ENCODE assay signal across 1 cellular context in the genomic region with DNA sequence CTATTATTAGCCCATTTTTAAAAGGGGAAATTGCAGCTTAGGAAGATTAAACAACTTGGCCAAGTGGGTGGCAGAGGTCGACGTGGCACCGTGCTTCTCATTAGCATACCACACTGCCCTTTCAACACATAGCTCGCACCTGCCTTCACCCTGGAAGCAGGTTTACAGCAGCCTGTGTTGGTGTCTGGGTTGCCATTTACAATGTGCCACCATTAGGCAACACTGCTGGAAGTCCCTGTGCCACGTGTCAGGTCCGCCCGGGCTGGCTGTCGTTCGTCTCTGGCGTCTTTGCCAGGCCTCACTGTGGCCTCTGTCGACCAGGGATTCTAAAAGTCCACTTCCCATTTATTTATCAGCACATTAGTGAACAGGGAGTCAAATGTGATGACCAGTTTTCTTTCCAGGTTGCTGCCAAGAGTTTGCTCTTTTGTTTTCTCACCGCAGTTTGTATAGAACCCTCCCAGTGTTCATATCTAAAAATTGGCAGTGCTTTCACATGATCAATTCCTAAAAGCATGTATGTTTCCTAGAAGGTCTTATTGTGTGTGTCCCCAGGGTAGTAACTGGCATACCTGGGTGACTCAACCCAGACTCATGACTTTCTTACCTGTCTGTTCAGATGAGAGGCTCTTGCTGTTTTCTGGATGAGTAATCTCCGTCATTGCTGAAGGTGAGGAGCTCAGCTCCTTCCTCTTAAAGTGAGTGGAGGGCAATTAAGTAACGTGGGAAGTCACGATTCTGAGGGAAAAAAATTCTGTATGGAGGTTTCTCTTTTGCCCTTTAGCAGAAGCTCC.
TF ChIP-seq lines count a peak whose summit lies in the region.

No MANE protein-coding gene starts in this region.

TF ChIP-seq in HCT116, 20 proteins besides CTCF, POLR2A, EP300 and RAD21:
- TF ChIP-seq ZNF274 (IDR thresholded peaks at IDR 0.05; ENCODE audit: low read depth, low read length) (no peak), SRF (IDR thresholded peaks at IDR 0.05; ENCODE audit: low read depth) (peak; percentile 33; the same call in 1 of the 2 replicates), EGR1 (IDR thresholded peaks at IDR 0.05; ENCODE audit: low read depth) (no peak), JUND (IDR thresholded peaks at IDR 0.05) (peak; percentile 71), POLR2AphosphoS5 (IDR thresholded peaks at IDR 0.05; ENCODE audit: low read depth, low read length) (peak; percentile 18; the same call in 1 of the 2 replicates), CEBPB (IDR thresholded peaks at IDR 0.05; ENCODE audit: low read depth) (no peak), EZH2 (IDR thresholded peaks at IDR 0.05) (no peak), CBX3 (IDR thresholded peaks at IDR 0.05; ENCODE audit: low read depth) (0 out of 2 replicates have a peak, but pooled peaks have one; percentile 39), SIN3A (IDR thresholded peaks at IDR 0.05; ENCODE audit: low read depth) (no peak), YY1 (IDR thresholded peaks at IDR 0.05; ENCODE audit: extremely low read depth, insufficient replicate concordance, low read depth, low read length) (no peak), SP1 (IDR thresholded peaks at IDR 0.05; ENCODE audit: low read depth) (peak; percentile 52), FOSL1 (IDR thresholded peaks at IDR 0.05; ENCODE audit: low read depth) (peak; percentile 85), TCF7L2 (IDR thresholded peaks at IDR 0.05; ENCODE audit: borderline replicate concordance, extremely low read depth, insufficient read depth, insufficient read length) (no peak)
- TF ChIP-seq, protein P1, sequence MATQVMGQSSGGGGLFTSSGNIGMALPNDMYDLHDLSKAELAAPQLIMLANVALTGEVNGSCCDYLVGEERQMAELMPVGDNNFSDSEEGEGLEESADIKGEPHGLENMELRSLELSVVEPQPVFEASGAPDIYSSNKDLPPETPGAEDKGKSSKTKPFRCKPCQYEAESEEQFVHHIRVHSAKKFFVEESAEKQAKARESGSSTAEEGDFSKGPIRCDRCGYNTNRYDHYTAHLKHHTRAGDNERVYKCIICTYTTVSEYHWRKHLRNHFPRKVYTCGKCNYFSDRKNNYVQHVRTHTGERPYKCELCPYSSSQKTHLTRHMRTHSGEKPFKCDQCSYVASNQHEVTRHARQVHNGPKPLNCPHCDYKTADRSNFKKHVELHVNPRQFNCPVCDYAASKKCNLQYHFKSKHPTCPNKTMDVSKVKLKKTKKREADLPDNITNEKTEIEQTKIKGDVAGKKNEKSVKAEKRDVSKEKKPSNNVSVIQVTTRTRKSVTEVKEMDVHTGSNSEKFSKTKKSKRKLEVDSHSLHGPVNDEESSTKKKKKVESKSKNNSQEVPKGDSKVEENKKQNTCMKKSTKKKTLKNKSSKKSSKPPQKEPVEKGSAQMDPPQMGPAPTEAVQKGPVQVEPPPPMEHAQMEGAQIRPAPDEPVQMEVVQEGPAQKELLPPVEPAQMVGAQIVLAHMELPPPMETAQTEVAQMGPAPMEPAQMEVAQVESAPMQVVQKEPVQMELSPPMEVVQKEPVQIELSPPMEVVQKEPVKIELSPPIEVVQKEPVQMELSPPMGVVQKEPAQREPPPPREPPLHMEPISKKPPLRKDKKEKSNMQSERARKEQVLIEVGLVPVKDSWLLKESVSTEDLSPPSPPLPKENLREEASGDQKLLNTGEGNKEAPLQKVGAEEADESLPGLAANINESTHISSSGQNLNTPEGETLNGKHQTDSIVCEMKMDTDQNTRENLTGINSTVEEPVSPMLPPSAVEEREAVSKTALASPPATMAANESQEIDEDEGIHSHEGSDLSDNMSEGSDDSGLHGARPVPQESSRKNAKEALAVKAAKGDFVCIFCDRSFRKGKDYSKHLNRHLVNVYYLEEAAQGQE (IDR thresholded peaks at IDR 0.05; ENCODE audit: low read depth): no peak
- TF ChIP-seq, protein P2, sequence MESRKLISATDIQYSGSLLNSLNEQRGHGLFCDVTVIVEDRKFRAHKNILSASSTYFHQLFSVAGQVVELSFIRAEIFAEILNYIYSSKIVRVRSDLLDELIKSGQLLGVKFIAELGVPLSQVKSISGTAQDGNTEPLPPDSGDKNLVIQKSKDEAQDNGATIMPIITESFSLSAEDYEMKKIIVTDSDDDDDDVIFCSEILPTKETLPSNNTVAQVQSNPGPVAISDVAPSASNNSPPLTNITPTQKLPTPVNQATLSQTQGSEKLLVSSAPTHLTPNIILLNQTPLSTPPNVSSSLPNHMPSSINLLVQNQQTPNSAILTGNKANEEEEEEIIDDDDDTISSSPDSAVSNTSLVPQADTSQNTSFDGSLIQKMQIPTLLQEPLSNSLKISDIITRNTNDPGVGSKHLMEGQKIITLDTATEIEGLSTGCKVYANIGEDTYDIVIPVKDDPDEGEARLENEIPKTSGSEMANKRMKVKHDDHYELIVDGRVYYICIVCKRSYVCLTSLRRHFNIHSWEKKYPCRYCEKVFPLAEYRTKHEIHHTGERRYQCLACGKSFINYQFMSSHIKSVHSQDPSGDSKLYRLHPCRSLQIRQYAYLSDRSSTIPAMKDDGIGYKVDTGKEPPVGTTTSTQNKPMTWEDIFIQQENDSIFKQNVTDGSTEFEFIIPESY (IDR thresholded peaks at IDR 0.05; ENCODE audit: extremely low read depth, insufficient replicate concordance, low read length): no peak
- TF ChIP-seq, protein P3, sequence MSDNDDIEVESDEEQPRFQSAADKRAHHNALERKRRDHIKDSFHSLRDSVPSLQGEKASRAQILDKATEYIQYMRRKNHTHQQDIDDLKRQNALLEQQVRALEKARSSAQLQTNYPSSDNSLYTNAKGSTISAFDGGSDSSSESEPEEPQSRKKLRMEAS (IDR thresholded peaks at IDR 0.05): 0 out of 2 replicates have a peak, but pooled peaks have one; percentile 35
- TF ChIP-seq, protein P4, sequence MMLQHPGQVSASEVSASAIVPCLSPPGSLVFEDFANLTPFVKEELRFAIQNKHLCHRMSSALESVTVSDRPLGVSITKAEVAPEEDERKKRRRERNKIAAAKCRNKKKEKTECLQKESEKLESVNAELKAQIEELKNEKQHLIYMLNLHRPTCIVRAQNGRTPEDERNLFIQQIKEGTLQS (IDR thresholded peaks at IDR 0.05): no peak
